12 cellular contexts compared by ENCODE assay signal in genomic region chr5:40446910-40447309, GRCh38.
DNase-seq lines count a peak whose midpoint lies in the region; ATAC-seq and TF ChIP-seq lines count a peak whose summit lies in the region.
"Had no signal": no experiment of that assay in that cellular context is flagged by ENCODE, and none has a peak within 500 bp of the region (broad histone marks: within the 10 kb centered on the region; RNA-seq: fewer than 3 reads in every experiment).

No MANE protein-coding gene starts in this region.

- H2AFZ ChIP-seq in Karpas-422 (ENCODE audit: low read length) = no peak overlapping the region

- peak; percentile 88 for ATAC-seq in mucosa of descending colon
- ATAC-seq in aorta (ENCODE audit: low FRiP score) = no peak
- ATAC-seq in HG03045 (IDR thresholded peaks at IDR 0.05; ENCODE audit: unreplicated experiment) = no peak

- H3K9me3 ChIP-seq in mucosa of descending colon (peaks cover 5% of the 10 kb centered on the region), aorta (ENCODE audit: control insufficient read depth, low read length) (no peaks in the 10 kb centered on the region), Karpas-422 (ENCODE audit: low read length) (no peaks in the 10 kb centered on the region)

- H3K9ac ChIP-seq in Karpas-422 (ENCODE audit: low read length) = no peak overlapping the region

- no peaks in the 10 kb centered on the region for H3K79me2 ChIP-seq in Karpas-422 (ENCODE audit: low read length)

- H3K4me2 ChIP-seq in Karpas-422 (ENCODE audit: low read depth, low read length, poor library complexity, severe bottlenecking) = no peak overlapping the region

- H3K4me3 ChIP-seq in cardiac fibroblast (replicated peaks in 1 of 2; ENCODE audit: low read depth in 2 of 2, low read length in 2 of 2) (no peak overlapping the region), mucosa of descending colon (no peak overlapping the region), aorta (ENCODE audit: low read length in 2 of 2) (no peak overlapping the region), Karpas-422 (ENCODE audit: low read length) (no peak overlapping the region)
- H3K4me3 ChIP-seq: lung had no signal

- H3K36me3 ChIP-seq in mucosa of descending colon (ENCODE audit: low read depth) (no peaks in the 10 kb centered on the region), aorta (ENCODE audit: control insufficient read depth in 1 of 2, insufficient read depth in 2 of 2, low read length in 1 of 2) (no peaks in the 10 kb centered on the region), Karpas-422 (ENCODE audit: insufficient read depth, low read length) (no peaks in the 10 kb centered on the region)

- peaks cover 5% of the 10 kb centered on the region for H3K4me1 ChIP-seq in mucosa of descending colon (ENCODE audit: low read depth)
- no peaks in the 10 kb centered on the region for H3K4me1 ChIP-seq in aorta (ENCODE audit: control insufficient read depth in 1 of 2, insufficient read depth in 2 of 2, low read length in 2 of 2)
- no peaks in the 10 kb centered on the region for H3K4me1 ChIP-seq in Karpas-422 (ENCODE audit: low read length)

- no peaks in the 10 kb centered on the region for H3K27me3 ChIP-seq in aorta (ENCODE audit: control insufficient read depth in 1 of 2, insufficient read depth in 2 of 2, low read length in 1 of 2)
- no peaks in the 10 kb centered on the region for H3K27me3 ChIP-seq in Karpas-422 (ENCODE audit: low read length)

- DNase-seq in EH (ENCODE audit: low read depth) = peak; percentile 82
- peak; percentile 9 for DNase-seq in LoVo (ENCODE audit: low spot score)
- peak; percentile 46 to 95 for DNase-seq in cardiac fibroblast (ENCODE audit: low read depth in 2 of 2)
- no peak for DNase-seq in mucosa of descending colon
- no peak for DNase-seq in aorta
- no peak for DNase-seq in SKM-1 treated with dmso at 0.1 percent for 144 hours (lab: John Stamatoyannopoulos, UW; ENCODE audit: unreplicated experiment)
- no peak for DNase-seq in Karpas-422
- DNase-seq: GF-D8; NCI-H1105 treated with DMSO at 0.1 percent for 48 hours; stimulated activated naive CD4-positive, alpha-beta T cell had no signal

- H4K20me1 ChIP-seq in Karpas-422 (ENCODE audit: insufficient read depth, low read depth, low read length) = no peaks in the 10 kb centered on the region

- no peaks in the 10 kb centered on the region for H3K9me2 ChIP-seq in Karpas-422 (replicated peaks; ENCODE audit: insufficient read depth, low read length)

- intact Hi-C loops in mucosa of descending colon (cut with DNase I, micrococcal nuclease) = no loop called here
- intact Hi-C loops in aorta (cut with DNase I) = no loop called here

- TF ChIP-seq CTCF in cardiac fibroblast (IDR thresholded peaks at IDR 0.05; ENCODE audit: low read depth, low read length) (no peak), mucosa of descending colon (IDR thresholded peaks at IDR 0.05) (no peak)

- H3K27ac ChIP-seq in aorta (ENCODE audit: low read depth in 1 of 2, low read length in 2 of 2) = no peak overlapping the region
- H3K27ac ChIP-seq in Karpas-422 (ENCODE audit: low read length) = no peak overlapping the region

- WGBS in aorta, 2 donors = 26 to 55% methylated on average over 1 of the region's 1 CpG

Comparison
In these comparisons a context has a peak if more than half of its experiments do, and no peak if none do; other contexts are left out.
1. DNase-seq: peak in EH (single experiment), LoVo (single experiment) and cardiac fibroblast (2 of 2); none in mucosa of descending colon (0 of 3), aorta (0 of 2), SKM-1 treated with dmso at 0.1 percent for 144 hours (single experiment) and Karpas-422 (single experiment).